ENCODE assay signal across 8 cellular contexts in the genomic region with DNA sequence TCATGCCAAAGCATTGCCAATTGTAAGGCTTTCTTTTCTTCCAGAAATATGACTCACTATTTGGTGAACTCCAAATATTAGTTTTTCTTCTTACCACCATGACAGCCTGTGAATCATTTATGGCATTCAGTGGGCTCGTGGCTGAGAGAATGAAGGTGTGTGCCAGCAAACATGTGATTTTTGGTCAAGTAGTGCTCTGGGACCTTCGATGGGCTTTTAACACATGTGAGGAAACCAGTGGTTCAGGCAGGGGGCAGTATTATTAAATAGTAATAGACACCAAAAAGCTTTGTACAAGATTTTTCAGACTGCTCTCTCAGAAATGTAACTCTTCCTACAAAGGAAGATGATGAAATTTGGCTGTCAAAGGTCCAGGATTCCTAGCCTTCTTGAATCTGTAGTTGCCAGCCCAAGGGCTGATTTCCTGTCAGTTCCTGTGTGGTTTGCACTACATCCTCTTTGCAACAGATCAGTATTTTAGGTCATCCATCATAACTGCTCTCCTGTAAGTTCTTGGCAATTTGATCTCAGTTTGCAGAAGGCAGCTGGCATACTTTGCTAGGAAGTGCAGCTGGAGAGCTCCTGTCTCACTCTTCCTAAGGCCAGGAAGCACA.
DNase-seq lines count a peak whose midpoint lies in the region; ATAC-seq and TF ChIP-seq lines count a peak whose summit lies in the region.

No MANE protein-coding gene starts in this region.

- peak overlapping the region; percentile 67 for H3K27ac Mint-ChIP-seq in activated naive CD4-positive, alpha-beta T cell treated with anti-CD3 and anti-CD28 coated beads, Interleukin-2, amount 50 U/mL, for 24 hours

- intact Hi-C loops in heart right ventricle (cut with DNase I), result loop anchor here in 6 of 10 donors (2.0 to 10.0 kb wide), 5 partner anchors 63 to 442 kb away; partner anchors contain the start of genes FOSL2 (in 5 of the 6), BABAM2 (in 2 of the 6) and RBKS (in 2 of the 6)

- no peaks in the 10 kb centered on the region for H3K36me3 ChIP-seq in heart right ventricle

- peak; percentile 77 to 93 (median 80) for ATAC-seq in heart right ventricle

- no peaks in the 10 kb centered on the region for H3K27me3 Mint-ChIP-seq in activated naive CD4-positive, alpha-beta T cell treated with anti-CD3 and anti-CD28 coated beads, Interleukin-2, amount 50 U/mL, for 24 hours

- H3K4me3 ChIP-seq in heart right ventricle (no peak overlapping the region), skeletal muscle cell (ENCODE audit: low read depth, low read length) (no peak overlapping the region)

- H3K27me3 ChIP-seq in heart right ventricle, result no peaks in the 10 kb centered on the region

- peaks cover 3 to 87% (median 51%) of the 10 kb centered on the region in 9 donors for H3K4me1 ChIP-seq in heart right ventricle

- TF ChIP-seq CTCF in heart right ventricle (IDR thresholded peaks at IDR 0.05), result peak in 7 of 9 donors; percentile 22 to 62 (median 46)

- 5 to 9% methylated on average over 2 of the region's 2 CpGs for WGBS in heart right ventricle, 2 donors

- H3K27ac ChIP-seq in heart right ventricle, result peak overlapping the region; percentile 10 to 85 (median 66)

- peak overlapping the region; percentile 49 for H3K4me3 Mint-ChIP-seq in activated naive CD4-positive, alpha-beta T cell treated with anti-CD3 and anti-CD28 coated beads, Interleukin-2, amount 50 U/mL, for 24 hours

- DNase-seq in activated naive CD4-positive, alpha-beta T cell treated with Interleukin-2 at 50 U/mL for 16 hours, result peak; percentile 59
- no peak for DNase-seq in activated naive CD4-positive, alpha-beta T cell (lab: John Stamatoyannopoulos, UW)
- DNase-seq in NOMO-1 (lab: John Stamatoyannopoulos, UW; ENCODE audit: unreplicated experiment in 2 of 2) (peak; percentile 93 to 99), heart right ventricle (peak in 1 of 2 donors; percentile 51), skeletal muscle cell (ENCODE audit: low read depth) (peak; percentile 99), COR-L47 (lab: John Stamatoyannopoulos, UW) (no peak), D341Med (ENCODE audit: low spot score) (no peak)

- peaks cover 0 to 10% (median 0%) of the 10 kb centered on the region in 11 donors for H3K9me3 ChIP-seq in heart right ventricle

- H3K4me1 Mint-ChIP-seq in activated naive CD4-positive, alpha-beta T cell treated with anti-CD3 and anti-CD28 coated beads, Interleukin-2, amount 50 U/mL, for 24 hours, result peaks cover 83% of the 10 kb centered on the region

- no peaks in the 10 kb centered on the region for H3K9me3 Mint-ChIP-seq in activated naive CD4-positive, alpha-beta T cell treated with anti-CD3 and anti-CD28 coated beads, Interleukin-2, amount 50 U/mL, for 24 hours

- H3K36me3 Mint-ChIP-seq in activated naive CD4-positive, alpha-beta T cell treated with anti-CD3 and anti-CD28 coated beads, Interleukin-2, amount 50 U/mL, for 24 hours, result peaks cover 12% of the 10 kb centered on the region

Comparison
In these comparisons a context has a peak if more than half of its experiments do, and no peak if none do; other contexts are left out.
1. DNase-seq: peak in activated naive CD4-positive, alpha-beta T cell treated with Interleukin-2 at 50 U/mL for 16 hours (single experiment), NOMO-1 (2 of 2) and skeletal muscle cell (single experiment); none in activated naive CD4-positive, alpha-beta T cell (0 of 4), COR-L47 (single experiment) and D341Med (single experiment).